ENCODE assay signal across 14 cellular contexts in the genomic region with DNA sequence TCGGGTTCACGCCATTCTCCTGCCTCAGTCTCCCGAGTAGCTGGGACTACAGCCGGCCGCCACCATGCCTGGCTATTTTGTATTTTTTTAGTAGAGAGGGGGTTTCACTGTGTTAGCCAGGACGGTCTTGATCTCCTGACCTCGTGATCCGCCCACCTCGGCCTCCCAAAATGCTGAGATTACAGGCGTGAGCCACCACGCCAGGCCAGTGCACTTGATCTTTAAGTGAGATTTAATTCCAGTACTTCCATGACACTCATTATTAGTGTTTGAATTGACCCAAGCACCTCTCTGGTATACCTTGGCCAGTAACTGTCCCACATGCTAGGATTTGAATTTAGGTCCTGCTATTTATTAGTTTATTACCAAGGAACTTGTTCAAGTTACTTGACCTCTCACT. TPM values are rescaled to one million over a fixed set of nuclear protein-coding genes. Genes with fewer than 3 reads are reported as not detected.
"Had no signal": no experiment of that assay in that cellular context is flagged by ENCODE, and none has a peak within 500 bp of the region (broad histone marks: within the 10 kb centered on the region; RNA-seq: fewer than 3 reads in every experiment).

No MANE protein-coding gene starts in this region.

RNA-seq across cellular contexts. Expression of a gene that starts 38.5 kb away (rescaled TPM):
- total RNA-seq: stomach, subcutaneous adipose tissue, suprapubic skin, temporal lobe, thoracic aorta, thyroid gland, tibial nerve, transverse colon, upper lobe of left lung, upper lobe of right lung, ureter, urinary bladder, uterus, vagina had no signal
- polyA plus RNA-seq: urinary bladder had no signal
